Comparison of ENCODE assay signal across 8 cellular contexts in genomic region chr7:22452142-22452763, GRCh38. TPM values are rescaled to one million over a fixed set of nuclear protein-coding genes. Genes with fewer than 3 reads are reported as not detected.
A peak's percentile ranks its signal among the peaks of the same experiment; 100 is the strongest.
DNase-seq lines count a peak whose midpoint lies in the region; ATAC-seq and TF ChIP-seq lines count a peak whose summit lies in the region.

No MANE protein-coding gene starts in this region.

- peaks cover 7% of the 10 kb centered on the region for H3K4me1 ChIP-seq in testis

- TF ChIP-seq POLR2A in testis (IDR thresholded peaks at IDR 0.05): no peak

- no peak for ATAC-seq in HG03469 (IDR thresholded peaks at IDR 0.05; ENCODE audit: unreplicated experiment)

- intact Hi-C loops in testis (cut with DNase I; ENCODE audit: low total_unique reads): no loop called here

- H3K9me3 ChIP-seq in testis: no peaks in the 10 kb centered on the region

- H3K27me3 ChIP-seq in testis: no peaks in the 10 kb centered on the region

- peak; percentile 66 for DNase-seq in activated CD8-positive, alpha-beta memory T cell treated with anti-CD3 and anti-CD28 coated beads for 24 hours
- no peak for DNase-seq in activated CD8-positive, alpha-beta memory T cell treated with anti-CD3 and anti-CD28 coated beads, Interleukin-2, amount 50 U/mL, for 4 hours
- DNase-seq in SW480 (ENCODE audit: low spot score) (peak; percentile 29), epithelial cell of proximal tubule (ENCODE audit: low read depth) (no peak), midbrain (lab: John Stamatoyannopoulos, UW) (peak; percentile 76), testis (peak; percentile 86), AML-193 (lab: John Stamatoyannopoulos, UW) (no peak)

- no peak overlapping the region for H3K27ac ChIP-seq in testis

- TF ChIP-seq CTCF in epithelial cell of proximal tubule (conservative IDR thresholded peaks at IDR 0.05; ENCODE audit: low read depth, low read length) (peak; percentile 95), testis (IDR thresholded peaks at IDR 0.05) (peak; percentile 29 to 78 (median 63))

- no peaks in the 10 kb centered on the region for H3K36me3 ChIP-seq in testis (ENCODE audit: low read depth, missing control alignments)

- 14 to 18% methylated on average over 16 of the region's 16 CpGs for WGBS in testis, 2 donors

- H3K4me3 ChIP-seq in epithelial cell of proximal tubule (ENCODE audit: low read depth, low read length): peak overlapping the region; percentile 36
- H3K4me3 ChIP-seq in testis: peak overlapping the region in 1 of 2 donors; percentile 27

RNA-seq across cellular contexts. Expression of gene STEAP1B, which starts 47.7 kb away (rescaled TPM):
- total RNA-seq in epithelial cell of proximal tubule (0.17 and 5.0 TPM in 2 replicates), testis (10 to 100 TPM; 11.3 TPM)
- 7.4 TPM for polyA plus RNA-seq in testis (ENCODE audit: insufficient read depth, low read depth, low replicate concordance)

Comparison
In these comparisons a context has a peak if more than half of its experiments do, and no peak if none do; other contexts are left out.
1. DNase-seq: peak in activated CD8-positive, alpha-beta memory T cell treated with anti-CD3 and anti-CD28 coated beads for 24 hours (single experiment), SW480 (single experiment), midbrain (single experiment) and testis (single experiment); none in activated CD8-positive, alpha-beta memory T cell treated with anti-CD3 and anti-CD28 coated beads, Interleukin-2, amount 50 U/mL, for 4 hours (single experiment), epithelial cell of proximal tubule (single experiment) and AML-193 (0 of 2).